Comparison of ENCODE assay signal across 9 cellular contexts in the genomic region with DNA sequence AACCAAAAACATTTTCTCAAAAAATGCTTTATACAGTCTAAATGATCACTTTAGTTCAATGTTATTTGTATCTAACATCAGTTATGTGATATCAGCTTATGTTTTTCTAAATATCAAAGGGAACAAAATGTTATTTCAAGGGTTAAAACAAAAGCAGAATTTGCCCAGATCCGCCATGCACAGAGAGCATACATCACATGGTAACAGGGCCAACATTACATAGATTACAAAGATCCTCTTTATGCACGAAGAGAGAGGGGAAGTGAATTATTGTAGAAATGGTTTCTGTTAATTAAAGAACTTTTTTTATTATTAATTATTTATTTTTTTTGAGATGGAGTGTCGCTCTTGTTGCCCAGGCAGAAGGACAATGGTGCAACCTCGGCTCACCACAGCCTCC.
"Had no signal": no experiment of that assay in that cellular context is flagged by ENCODE, and none has a peak within 500 bp of the region (broad histone marks: within the 10 kb centered on the region; RNA-seq: fewer than 3 reads in every experiment).

No MANE protein-coding gene starts in this region.

- H3K4me1 ChIP-seq: HAP-1 had no signal

- H3K36me3 ChIP-seq: HAP-1 had no signal

- ATAC-seq: HCT116, K562 had no signal

- H3K27ac ChIP-seq: GM23248 had no signal

- H3K9me3 ChIP-seq: HAP-1 had no signal

- H3K4me3 ChIP-seq: GM23248, HAP-1, K562 had no signal

- DNase-seq: GM23248, GOT3, H7, HFFc6, IMR-90, KG1 had no signal
